8 cellular contexts compared by ENCODE assay signal in genomic region chr11:1572200-1573076, GRCh38. TPM values are rescaled to one million over a fixed set of nuclear protein-coding genes. Genes with fewer than 3 reads are reported as not detected.
DNase-seq lines count a peak whose midpoint lies in the region; ATAC-seq, FAIRE-seq and TF ChIP-seq lines count a peak whose summit lies in the region.

Gene DUSP8, minus strand, starts transcription at chr11:1572271. Its CDS starts 6,445 bp downstream, at chr11:1565826.

- H2AFZ ChIP-seq in keratinocyte (ENCODE audit: control insufficient read depth, low read length): no peak within 1 kb of the TSS

- H3K9me3 ChIP-seq in keratinocyte (ENCODE audit: control insufficient read depth, low read depth, low read length): no peaks in the 10 kb centered on the region

- H3K9ac ChIP-seq in keratinocyte (ENCODE audit: control insufficient read depth, extremely low read depth, insufficient read depth, low read length): peak within 1 kb of the TSS; percentile 71

- H3K9me1 ChIP-seq in keratinocyte (ENCODE audit: control insufficient read depth, extremely low read depth, insufficient read depth, low read length): no peaks in the 10 kb centered on the region

- H3K27ac ChIP-seq in keratinocyte (ENCODE audit: control insufficient read depth, insufficient read depth, low read length): no peak within 1 kb of the TSS

- peak within 1 kb of the TSS; percentile 7 to 70 (median 56) for H3K4me3 ChIP-seq in keratinocyte (ENCODE audit: control insufficient read depth in 2 of 3, extremely low read depth in 1 of 3, insufficient read depth in 2 of 3, low read depth in 1 of 3, low read length in 3 of 3)

- ATAC-seq in HG02885 (IDR thresholded peaks at IDR 0.05; ENCODE audit: poor library complexity, unreplicated experiment) (peak; percentile 68), GM18870 (IDR thresholded peaks at IDR 0.05; ENCODE audit: unreplicated experiment) (no peak)

- dilution Hi-C loops in keratinocyte (cut with MboI; ENCODE audit: extremely low pct_ligation_motif_present, low sequenced_read_pairs): no loop called here

- peaks cover 2% of the 10 kb centered on the region for H4K20me1 ChIP-seq in keratinocyte (ENCODE audit: control insufficient read depth, extremely low read depth, insufficient read depth, low read length)

- no peak for TF ChIP-seq CTCF in keratinocyte (optimal IDR thresholded peaks at IDR 0.05 in 1 of 3, IDR thresholded peaks at IDR 0.05 in 1 of 3, conservative IDR thresholded peaks at IDR 0.05 in 1 of 3; ENCODE audit: extremely low read depth in 1 of 3, insufficient read depth in 2 of 3, low read length in 3 of 3)

- no peaks in the 10 kb centered on the region for H3K79me2 ChIP-seq in keratinocyte (ENCODE audit: control insufficient read depth, insufficient read depth, low read length)

- no peak for FAIRE-seq in keratinocyte (lab: Jason Lieb, UNC)

- DNase-seq in GM03348 (ENCODE audit: low spot score) (peak; percentile 98), NCI-H2196 treated with DMSO at 0.1 percent for 48 hours (lab: John Stamatoyannopoulos, UW; ENCODE audit: unreplicated experiment) (peak; percentile 85), cerebellum (ENCODE audit: low spot score) (peak; percentile 98), keratinocyte (ENCODE audit: low read depth, low spot score) (peak; percentile 40), smooth muscle cell of the brain vasculature (ENCODE audit: low read depth, low spot score) (peak; percentile 33)
- peak; percentile 96 to 97 for DNase-seq in activated CD4-positive, alpha-beta T cell treated with anti-CD3 and anti-CD28 coated beads for 4 hours

- peak within 1 kb of the TSS; percentile 66 for H3K4me2 ChIP-seq in keratinocyte (ENCODE audit: control insufficient read depth, extremely low read depth, insufficient read depth, low read depth, low read length)

- peaks cover 37% of the 10 kb centered on the region for H3K27me3 ChIP-seq in keratinocyte (ENCODE audit: control insufficient read depth, extremely low read depth, insufficient read depth, low read length)

- no peaks in the 10 kb centered on the region for H3K4me1 ChIP-seq in keratinocyte (ENCODE audit: control insufficient read depth, extremely low read depth, insufficient read depth, low read length)

- no peaks in the 10 kb centered on the region for H3K36me3 ChIP-seq in keratinocyte (ENCODE audit: control insufficient read depth in 2 of 2, extremely low read depth in 1 of 2, insufficient read depth in 2 of 2, low read length in 2 of 2)

RNA-seq across cellular contexts. Expression of gene DUSP8, which starts in this region (rescaled TPM):
- total RNA-seq in cerebellum: 6.7 TPM
- polyA plus RNA-seq in keratinocyte: 0.58 to 1.7 TPM (median 1.3 TPM) in 3 replicates
- polyA plus RNA-seq in keratinocyte (2011; ENCODE audit: low read depth): 1.7 TPM
- 1.7 and 2.5 TPM in 2 replicates for polyA plus RNA-seq in keratinocyte (2011; cell fraction: cytosol; rRNA removed)
- 5.6 and 7.0 TPM in 2 replicates for polyA plus RNA-seq in keratinocyte (2011; cell fraction: nucleus; rRNA removed)
- 1.0 and 4.9 TPM in 2 replicates for polyA plus RNA-seq in keratinocyte (2012; ENCODE audit: low replicate concordance)
- 0.43 to 2.8 TPM (median 1.3 TPM) in 3 replicates for polyA minus RNA-seq in keratinocyte
- polyA minus RNA-seq in keratinocyte (2011; cell fraction: cytosol; rRNA and poly(A)+ RNA removed): 4.0 TPM
- polyA minus RNA-seq in keratinocyte (2011; cell fraction: nucleus; rRNA and poly(A)+ RNA removed): 1.5 and 1.6 TPM in 2 replicates

Comparison
In these comparisons a context has a peak if more than half of its experiments do, and no peak if none do; other contexts are left out.
1. DNase-seq: peak in every context shown above with its lines; median percentile 98 in GM03348; 98 in cerebellum; 96 in activated CD4-positive, alpha-beta T cell treated with anti-CD3 and anti-CD28 coated beads for 4 hours; 85 in NCI-H2196 treated with DMSO at 0.1 percent for 48 hours; 40 in keratinocyte; 33 in smooth muscle cell of the brain vasculature.